In the genomic region with DNA sequence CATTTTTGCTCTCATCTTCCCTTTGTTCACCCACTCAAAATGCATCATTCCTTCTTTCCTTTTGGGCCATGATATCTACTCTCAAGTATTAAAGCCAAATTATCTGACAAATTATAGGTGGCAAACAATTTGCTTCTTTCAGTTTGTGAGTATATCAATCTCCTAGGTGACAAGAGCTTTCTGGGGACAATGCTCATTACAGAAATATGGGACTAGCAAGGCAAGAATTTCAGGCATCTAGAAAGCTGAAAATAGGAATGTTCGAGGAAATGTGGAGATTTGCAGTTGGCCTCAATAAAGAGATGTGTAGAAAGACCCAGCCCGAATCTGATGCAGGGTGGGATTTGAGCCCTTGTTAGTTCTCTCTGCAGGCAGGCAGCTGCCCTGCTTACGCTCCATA, we compare ENCODE assay signal across 1 cellular context.
TF ChIP-seq lines count a peak whose summit lies in the region.

No MANE protein-coding gene starts in this region.

TF ChIP-seq in GM23338, 12 proteins besides CTCF, POLR2A, EP300 and RAD21 (continued from another document):
- TF ChIP-seq, protein P1, sequence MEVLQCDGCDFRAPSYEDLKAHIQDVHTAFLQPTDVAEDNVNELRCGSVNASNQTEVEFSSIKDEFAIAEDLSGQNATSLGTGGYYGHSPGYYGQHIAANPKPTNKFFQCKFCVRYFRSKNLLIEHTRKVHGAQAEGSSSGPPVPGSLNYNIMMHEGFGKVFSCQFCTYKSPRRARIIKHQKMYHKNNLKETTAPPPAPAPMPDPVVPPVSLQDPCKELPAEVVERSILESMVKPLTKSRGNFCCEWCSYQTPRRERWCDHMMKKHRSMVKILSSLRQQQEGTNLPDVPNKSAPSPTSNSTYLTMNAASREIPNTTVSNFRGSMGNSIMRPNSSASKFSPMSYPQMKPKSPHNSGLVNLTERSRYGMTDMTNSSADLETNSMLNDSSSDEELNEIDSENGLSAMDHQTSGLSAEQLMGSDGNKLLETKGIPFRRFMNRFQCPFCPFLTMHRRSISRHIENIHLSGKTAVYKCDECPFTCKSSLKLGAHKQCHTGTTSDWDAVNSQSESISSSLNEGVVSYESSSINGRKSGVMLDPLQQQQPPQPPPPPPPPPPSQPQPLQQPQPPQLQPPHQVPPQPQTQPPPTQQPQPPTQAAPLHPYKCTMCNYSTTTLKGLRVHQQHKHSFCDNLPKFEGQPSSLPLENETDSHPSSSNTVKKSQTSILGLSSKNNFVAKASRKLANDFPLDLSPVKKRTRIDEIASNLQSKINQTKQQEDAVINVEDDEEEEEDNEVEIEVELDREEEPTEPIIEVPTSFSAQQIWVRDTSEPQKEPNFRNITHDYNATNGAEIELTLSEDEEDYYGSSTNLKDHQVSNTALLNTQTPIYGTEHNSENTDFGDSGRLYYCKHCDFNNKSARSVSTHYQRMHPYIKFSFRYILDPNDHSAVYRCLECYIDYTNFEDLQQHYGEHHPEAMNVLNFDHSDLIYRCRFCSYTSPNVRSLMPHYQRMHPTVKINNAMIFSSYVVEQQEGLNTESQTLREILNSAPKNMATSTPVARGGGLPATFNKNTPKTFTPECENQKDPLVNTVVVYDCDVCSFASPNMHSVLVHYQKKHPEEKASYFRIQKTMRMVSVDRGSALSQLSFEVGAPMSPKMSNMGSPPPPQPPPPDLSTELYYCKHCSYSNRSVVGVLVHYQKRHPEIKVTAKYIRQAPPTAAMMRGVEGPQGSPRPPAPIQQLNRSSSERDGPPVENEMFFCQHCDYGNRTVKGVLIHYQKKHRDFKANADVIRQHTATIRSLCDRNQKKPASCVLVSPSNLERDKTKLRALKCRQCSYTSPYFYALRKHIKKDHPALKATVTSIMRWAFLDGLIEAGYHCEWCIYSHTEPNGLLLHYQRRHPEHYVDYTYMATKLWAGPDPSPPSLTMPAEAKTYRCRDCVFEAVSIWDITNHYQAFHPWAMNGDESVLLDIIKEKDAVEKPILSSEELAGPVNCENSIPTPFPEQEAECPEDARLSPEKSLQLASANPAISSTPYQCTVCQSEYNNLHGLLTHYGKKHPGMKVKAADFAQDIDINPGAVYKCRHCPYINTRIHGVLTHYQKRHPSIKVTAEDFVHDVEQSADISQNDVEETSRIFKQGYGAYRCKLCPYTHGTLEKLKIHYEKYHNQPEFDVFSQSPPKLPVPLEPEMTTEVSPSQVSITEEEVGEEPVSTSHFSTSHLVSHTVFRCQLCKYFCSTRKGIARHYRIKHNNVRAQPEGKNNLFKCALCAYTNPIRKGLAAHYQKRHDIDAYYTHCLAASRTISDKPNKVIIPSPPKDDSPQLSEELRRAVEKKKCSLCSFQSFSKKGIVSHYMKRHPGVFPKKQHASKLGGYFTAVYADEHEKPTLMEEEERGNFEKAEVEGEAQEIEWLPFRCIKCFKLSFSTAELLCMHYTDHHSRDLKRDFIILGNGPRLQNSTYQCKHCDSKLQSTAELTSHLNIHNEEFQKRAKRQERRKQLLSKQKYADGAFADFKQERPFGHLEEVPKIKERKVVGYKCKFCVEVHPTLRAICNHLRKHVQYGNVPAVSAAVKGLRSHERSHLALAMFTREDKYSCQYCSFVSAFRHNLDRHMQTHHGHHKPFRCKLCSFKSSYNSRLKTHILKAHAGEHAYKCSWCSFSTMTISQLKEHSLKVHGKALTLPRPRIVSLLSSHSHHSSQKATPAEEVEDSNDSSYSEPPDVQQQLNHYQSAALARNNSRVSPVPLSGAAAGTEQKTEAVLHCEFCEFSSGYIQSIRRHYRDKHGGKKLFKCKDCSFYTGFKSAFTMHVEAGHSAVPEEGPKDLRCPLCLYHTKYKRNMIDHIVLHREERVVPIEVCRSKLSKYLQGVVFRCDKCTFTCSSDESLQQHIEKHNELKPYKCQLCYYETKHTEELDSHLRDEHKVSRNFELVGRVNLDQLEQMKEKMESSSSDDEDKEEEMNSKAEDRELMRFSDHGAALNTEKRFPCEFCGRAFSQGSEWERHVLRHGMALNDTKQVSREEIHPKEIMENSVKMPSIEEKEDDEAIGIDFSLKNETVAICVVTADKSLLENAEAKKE (CRISPR knock-in tag; IDR thresholded peaks at IDR 0.05) = no peak
- TF ChIP-seq ZNF331 (CRISPR knock-in tag; IDR thresholded peaks at IDR 0.05; ENCODE audit: low read depth) = no peak
- no peak for TF ChIP-seq JUNB (IDR thresholded peaks at IDR 0.05; ENCODE audit: unreplicated experiment)
- TF ChIP-seq, protein P2, sequence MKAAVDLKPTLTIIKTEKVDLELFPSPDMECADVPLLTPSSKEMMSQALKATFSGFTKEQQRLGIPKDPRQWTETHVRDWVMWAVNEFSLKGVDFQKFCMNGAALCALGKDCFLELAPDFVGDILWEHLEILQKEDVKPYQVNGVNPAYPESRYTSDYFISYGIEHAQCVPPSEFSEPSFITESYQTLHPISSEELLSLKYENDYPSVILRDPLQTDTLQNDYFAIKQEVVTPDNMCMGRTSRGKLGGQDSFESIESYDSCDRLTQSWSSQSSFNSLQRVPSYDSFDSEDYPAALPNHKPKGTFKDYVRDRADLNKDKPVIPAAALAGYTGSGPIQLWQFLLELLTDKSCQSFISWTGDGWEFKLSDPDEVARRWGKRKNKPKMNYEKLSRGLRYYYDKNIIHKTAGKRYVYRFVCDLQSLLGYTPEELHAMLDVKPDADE (IDR thresholded peaks at IDR 0.05) = no peak
